ENCODE assay signal across 1 cellular context in the genomic region with DNA sequence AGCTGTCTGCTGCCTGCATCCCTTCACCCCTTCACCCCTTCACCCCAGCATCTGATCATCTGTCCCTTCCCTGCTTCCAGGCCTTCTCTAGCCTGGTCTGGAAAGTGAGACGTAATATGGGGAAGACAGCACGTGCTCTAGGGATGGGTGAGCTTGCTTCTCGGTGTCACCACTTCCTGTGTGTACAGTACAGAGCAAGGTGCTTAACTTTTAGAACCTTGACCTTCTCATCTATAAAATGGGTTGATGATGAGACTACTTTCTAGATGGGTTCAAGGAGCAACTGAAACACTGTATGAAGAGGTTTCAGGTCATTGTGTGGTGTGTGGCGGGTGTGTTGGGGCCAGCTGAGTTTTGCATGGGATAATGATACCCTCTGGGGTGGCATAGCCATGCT.
TF ChIP-seq lines count a peak whose summit lies in the region.

No MANE protein-coding gene starts in this region.

TF ChIP-seq in HEK293T, 16 proteins besides CTCF, POLR2A, EP300 and RAD21 (continued from another document):
- TF ChIP-seq, protein P1, sequence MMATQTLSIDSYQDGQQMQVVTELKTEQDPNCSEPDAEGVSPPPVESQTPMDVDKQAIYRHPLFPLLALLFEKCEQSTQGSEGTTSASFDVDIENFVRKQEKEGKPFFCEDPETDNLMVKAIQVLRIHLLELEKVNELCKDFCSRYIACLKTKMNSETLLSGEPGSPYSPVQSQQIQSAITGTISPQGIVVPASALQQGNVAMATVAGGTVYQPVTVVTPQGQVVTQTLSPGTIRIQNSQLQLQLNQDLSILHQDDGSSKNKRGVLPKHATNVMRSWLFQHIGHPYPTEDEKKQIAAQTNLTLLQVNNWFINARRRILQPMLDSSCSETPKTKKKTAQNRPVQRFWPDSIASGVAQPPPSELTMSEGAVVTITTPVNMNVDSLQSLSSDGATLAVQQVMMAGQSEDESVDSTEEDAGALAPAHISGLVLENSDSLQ (IDR thresholded peaks at IDR 0.05) = no peak
- TF ChIP-seq CTBP1 (IDR thresholded peaks at IDR 0.05; ENCODE audit: borderline replicate concordance) = no peak
- TF ChIP-seq ZNF384 (IDR thresholded peaks at IDR 0.05) = no peak
TF ChIP-seq in HEK293T: peak in this region for 0.
